20 cellular contexts compared by ENCODE assay signal in genomic region chr7:103432713-103433112, GRCh38. TPM values are rescaled to one million over a fixed set of nuclear protein-coding genes. Genes with fewer than 3 reads are reported as not detected.
A peak's percentile ranks its signal among the peaks of the same experiment; 100 is the strongest.
DNase-seq lines count a peak whose midpoint lies in the region; ATAC-seq and TF ChIP-seq lines count a peak whose summit lies in the region.
"Had no signal": no experiment of that assay in that cellular context is flagged by ENCODE, and none has a peak within 500 bp of the region (broad histone marks: within the 10 kb centered on the region; RNA-seq: fewer than 3 reads in every experiment).

No MANE protein-coding gene starts in this region.

- CTCF ChIA-PET in CD8-positive, alpha-beta T cell (lab: Charles Lee) = no interaction called here

- H3K4me3 Mint-ChIP-seq in T-helper 2 cell treated with Interferon-gamma antibody and Interleukin-4, amounts not matched to agents 5 μg/mL and 100 μg/mL, for 36 hours = no peak overlapping the region
- no peak overlapping the region for H3K4me3 Mint-ChIP-seq in CD8-positive, alpha-beta T cell
- H3K4me3 Mint-ChIP-seq: CD4-positive, alpha-beta T cell; naive thymus-derived CD4-positive, alpha-beta T cell had no signal

- POLR2A ChIA-PET in CD8-positive, alpha-beta T cell (lab: Charles Lee) = no interaction called here

- ATAC-seq in GM18498 (IDR thresholded peaks at IDR 0.05; ENCODE audit: unreplicated experiment) = peak; percentile 68
- peak; percentile 67 for ATAC-seq in GM21529 (IDR thresholded peaks at IDR 0.05; ENCODE audit: unreplicated experiment)
- peak; percentile 64 for ATAC-seq in HG03571 (IDR thresholded peaks at IDR 0.05; ENCODE audit: unreplicated experiment)
- ATAC-seq in heart left ventricle = no peak
- ATAC-seq in CD8-positive, alpha-beta T cell = no peak
- ATAC-seq: naive thymus-derived CD4-positive, alpha-beta T cell had no signal

- no peaks in the 10 kb centered on the region for H3K4me1 ChIP-seq in heart left ventricle
- H3K4me1 ChIP-seq in CD8-positive, alpha-beta T cell (ENCODE audit: insufficient read depth, low read length) = no peaks in the 10 kb centered on the region
- H3K4me1 ChIP-seq: left ventricle myocardium inferior, tibial nerve had no signal

- H3K36me3 Mint-ChIP-seq in T-helper 2 cell treated with Interferon-gamma antibody and Interleukin-4, amounts not matched to agents 5 μg/mL and 100 μg/mL, for 36 hours (ENCODE audit: low read depth) = no peaks in the 10 kb centered on the region
- no peaks in the 10 kb centered on the region for H3K36me3 Mint-ChIP-seq in CD8-positive, alpha-beta T cell

- peaks cover 0 to 20% (median 0%) of the 10 kb centered on the region in 9 donors for H3K27me3 ChIP-seq in heart left ventricle
- H3K27me3 ChIP-seq in CD8-positive, alpha-beta T cell (ENCODE audit: insufficient read depth, low read length) = no peaks in the 10 kb centered on the region
- H3K27me3 ChIP-seq: tibial nerve had no signal

- intact Hi-C loops in heart left ventricle (cut with DNase I) (no loop called here), posterior vena cava (cut with DNase I) (loop anchor here in 1 of 2 donors (10.0 kb wide), 1 partner anchor 1862 kb away; no protein-coding TSS in a partner anchor)
- intact Hi-C loops in CD8-positive, alpha-beta T cell (cut with DNase I, micrococcal nuclease) = no loop called here

- peaks cover 6% of the 10 kb centered on the region for H3K27me3 Mint-ChIP-seq in T-helper 2 cell treated with Interferon-gamma antibody and Interleukin-4, amounts not matched to agents 5 μg/mL and 100 μg/mL, for 36 hours (ENCODE audit: low read depth)
- peaks cover 19% of the 10 kb centered on the region for H3K27me3 Mint-ChIP-seq in CD8-positive, alpha-beta T cell (ENCODE audit: low read depth)

- H3K36me3 ChIP-seq in heart left ventricle = no peaks in the 10 kb centered on the region
- H3K36me3 ChIP-seq in CD8-positive, alpha-beta T cell (ENCODE audit: insufficient read depth, low read length) = no peaks in the 10 kb centered on the region
- H3K36me3 ChIP-seq: left ventricle myocardium inferior, tibial nerve had no signal

- no peak overlapping the region for H3K27ac ChIP-seq in heart left ventricle
- H3K27ac ChIP-seq in CD8-positive, alpha-beta T cell (ENCODE audit: low read depth, low read length) = no peak overlapping the region
- H3K27ac ChIP-seq: KMS-11, left ventricle myocardium inferior, tibial nerve had no signal

- no peak overlapping the region for H3K27ac Mint-ChIP-seq in T-helper 2 cell treated with Interferon-gamma antibody and Interleukin-4, amounts not matched to agents 5 μg/mL and 100 μg/mL, for 36 hours
- H3K27ac Mint-ChIP-seq in CD8-positive, alpha-beta T cell = no peak overlapping the region
- H3K27ac Mint-ChIP-seq: CD4-positive, alpha-beta T cell; naive thymus-derived CD4-positive, alpha-beta T cell had no signal

- 72 to 88% (median 83%) methylated on average over 1 of the region's 1 CpG for WGBS in heart left ventricle, 4 donors

- H3K4me3 ChIP-seq in heart left ventricle = no peak overlapping the region
- H3K4me3 ChIP-seq in CD8-positive, alpha-beta T cell (ENCODE audit: low read depth, low read length) = no peak overlapping the region
- H3K4me3 ChIP-seq: left ventricle myocardium inferior, tibial nerve had no signal

- no peaks in the 10 kb centered on the region for H3K4me1 Mint-ChIP-seq in T-helper 2 cell treated with Interferon-gamma antibody and Interleukin-4, amounts not matched to agents 5 μg/mL and 100 μg/mL, for 36 hours (ENCODE audit: low read depth)
- H3K4me1 Mint-ChIP-seq in CD8-positive, alpha-beta T cell (ENCODE audit: low read depth) = no peaks in the 10 kb centered on the region

- TF ChIP-seq CTCF in heart left ventricle (IDR thresholded peaks at IDR 0.05) = no peak
- TF ChIP-seq CTCF in CD8-positive, alpha-beta T cell (IDR thresholded peaks at IDR 0.05) = no peak

- no peaks in the 10 kb centered on the region for H3K9me3 Mint-ChIP-seq in T-helper 2 cell treated with Interferon-gamma antibody and Interleukin-4, amounts not matched to agents 5 μg/mL and 100 μg/mL, for 36 hours
- no peaks in the 10 kb centered on the region for H3K9me3 Mint-ChIP-seq in CD8-positive, alpha-beta T cell
- H3K9me3 Mint-ChIP-seq: CD4-positive, alpha-beta T cell had no signal

- no peak for TF ChIP-seq POLR2A in heart left ventricle (IDR thresholded peaks at IDR 0.05)

- peaks cover 0 to 6% (median 0%) of the 10 kb centered on the region in 12 donors for H3K9me3 ChIP-seq in heart left ventricle
- no peaks in the 10 kb centered on the region for H3K9me3 ChIP-seq in CD8-positive, alpha-beta T cell (ENCODE audit: low read length)

- peak; percentile 31 for DNase-seq in myocyte (ENCODE audit: low read depth)
- DNase-seq in T-helper 2 cell treated with Interferon-gamma antibody and Interleukin-4, amounts not matched to agents 5 μg/mL and 100 μg/mL, for 36 hours (ENCODE audit: low spot score) = no peak
- no peak for DNase-seq in heart left ventricle
- DNase-seq in CD8-positive, alpha-beta T cell = no peak
- no peak for DNase-seq in posterior vena cava (ENCODE audit: low spot score)
- DNase-seq: activated CD4-positive, CD25-positive, alpha-beta regulatory T cell; activated naive CD4-positive, alpha-beta T cell treated with anti-CD3 and anti-CD28 coated beads, Interleukin-2, amount 50 U/mL, for 16 hours; CD4-positive, alpha-beta T cell; effector CD4-positive, alpha-beta T cell; left ventricle myocardium inferior; naive thymus-derived CD4-positive, alpha-beta T cell; NCI-H1694 treated with DMSO at 0.1 percent for 48 hours; NCI-H524; T-helper 1 cell had no signal

RNA-seq across cellular contexts. Expression of gene SLC26A5, which starts 13.3 kb away (rescaled TPM):
- not detected in 2 replicates for total RNA-seq in myocyte
- polyA plus RNA-seq in myocyte (2012) = not detected
- not detected for total RNA-seq in heart left ventricle
- polyA plus RNA-seq in heart left ventricle = not detected
- total RNA-seq in CD8-positive, alpha-beta T cell = under 1 TPM in 1 of 2 experiments, not detected in 1; 0.17 TPM
- not detected for total RNA-seq in posterior vena cava
- total RNA-seq: CD4-positive, alpha-beta T cell; left ventricle myocardium inferior; naive thymus-derived CD4-positive, alpha-beta T cell; RPMI7951 had no signal
- polyA plus RNA-seq: naive thymus-derived CD4-positive, alpha-beta T cell had no signal

Comparison
In these comparisons a context has a peak if more than half of its experiments do, and no peak if none do; other contexts are left out.
1. ATAC-seq: peak in GM18498 (single experiment), GM21529 (single experiment) and HG03571 (single experiment); none in heart left ventricle (0 of 4) and CD8-positive, alpha-beta T cell (single experiment).